Comparison of ENCODE assay signal across 8 cellular contexts in the genomic region with DNA sequence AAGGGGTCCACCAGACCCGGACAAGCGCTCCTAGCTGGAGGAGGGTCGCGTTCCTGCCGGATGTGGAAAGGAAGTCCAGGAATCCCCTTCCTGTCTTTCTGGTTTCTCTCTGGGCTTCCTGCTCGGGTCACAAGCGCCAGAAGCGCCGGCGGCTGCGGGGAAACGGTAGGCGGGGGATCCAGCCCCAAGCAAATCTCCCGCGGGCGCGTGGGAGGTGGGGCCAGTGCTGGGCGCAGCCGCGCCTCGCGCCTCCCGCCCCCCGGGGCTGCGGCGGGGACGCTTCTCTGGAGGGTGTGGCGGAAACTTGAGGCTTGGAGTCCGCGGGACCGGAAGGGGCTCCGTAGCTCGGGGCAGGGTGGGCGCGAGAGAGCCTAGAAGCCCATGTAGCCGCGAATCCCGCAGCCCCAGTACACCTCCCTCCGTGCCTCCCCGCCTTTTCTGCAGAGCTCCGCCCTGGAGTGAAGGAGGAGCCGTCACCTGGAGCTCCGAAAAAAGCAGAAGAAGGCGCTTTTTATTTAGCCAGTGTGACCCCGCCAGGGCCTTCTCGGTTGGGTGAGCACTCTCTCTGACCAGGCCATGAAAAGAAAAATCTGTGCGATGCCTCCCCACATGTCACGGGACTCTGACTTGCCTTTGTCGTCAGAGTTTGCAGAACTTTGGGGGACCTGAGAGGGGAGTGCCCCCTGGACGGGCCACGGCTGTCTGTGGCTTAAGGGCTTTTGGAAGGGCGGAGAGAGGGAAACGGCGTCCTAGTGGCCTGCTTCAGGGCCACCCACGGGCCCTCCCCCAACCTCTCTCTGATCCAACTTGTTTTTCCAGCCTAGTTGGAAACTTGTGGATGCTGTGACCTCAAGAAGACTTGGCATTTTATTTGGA. TPM values are rescaled to one million over a fixed set of nuclear protein-coding genes. Genes with fewer than 3 reads are reported as not detected.
DNase-seq lines count a peak whose midpoint lies in the region; ATAC-seq, FAIRE-seq and TF ChIP-seq lines count a peak whose summit lies in the region.

No MANE protein-coding gene starts in this region.

- peak; percentile 56 for ATAC-seq in GM21737 (IDR thresholded peaks at IDR 0.05; ENCODE audit: unreplicated experiment)

- H3K27ac ChIP-seq in neutrophil = peak overlapping the region; percentile 90

- no peaks in the 10 kb centered on the region for H3K36me3 ChIP-seq in neutrophil

- H3K9me3 ChIP-seq in neutrophil = no peaks in the 10 kb centered on the region

- no peak for FAIRE-seq in frontal cortex (lab: Jason Lieb, UNC)

- in situ Hi-C loops in KBM-7 (cut with MboI; ENCODE audit: low pct_unique_long_range_greater_than_20kb, low sequenced_read_pairs) = no loop called here

- peak overlapping the region; percentile 75 to 85 for H3K4me3 ChIP-seq in neutrophil (ENCODE audit: low read depth in 1 of 2, low read length in 1 of 2)

- no peak for TF ChIP-seq CTCF in neutrophil (IDR thresholded peaks at IDR 0.05)

- DNase-seq in Daoy (ENCODE audit: low read depth) = peak; percentile 71
- peak; percentile 98 for DNase-seq in KBM-7
- DNase-seq in SHP77 treated with DMSO at 0.1 percent for 48 hours (lab: John Stamatoyannopoulos, UW) = peak; percentile 22
- DNase-seq in activated gamma-delta T cell treated with Interleukin-2 at 50 U/mL for 16 hours = peak; percentile 91
- peak; percentile 65 to 81 for DNase-seq in frontal cortex (ENCODE audit: low spot score in 2 of 2)
- peak; percentile 38 for DNase-seq in superior temporal gyrus (ENCODE audit: extremely low spot score)

- no peaks in the 10 kb centered on the region for H3K27me3 ChIP-seq in neutrophil

- H3K4me1 ChIP-seq in neutrophil (ENCODE audit: control insufficient read depth in 1 of 2, insufficient read depth in 1 of 2, low read depth in 1 of 2, low read length in 1 of 2) = peaks cover 50 to 55% of the 10 kb centered on the region in 2 experiments

RNA-seq across cellular contexts. Expression of a gene that starts 21.4 kb away (rescaled TPM):
- 0.34 and 0.39 TPM in 2 replicates for total RNA-seq in Daoy (2014; rRNA removed; shearing (Covaris generic))
- 15.5 TPM for total RNA-seq in frontal cortex

RNA-seq across cellular contexts. Expression of a gene that starts 40.3 kb away (rescaled TPM):
- not detected in 2 replicates for total RNA-seq in Daoy (2014; rRNA removed; shearing (Covaris generic))
- total RNA-seq in frontal cortex = not detected

Comparison
In these comparisons a context has a peak if more than half of its experiments do, and no peak if none do; other contexts are left out.
1. Peak in every context shown above with its lines: DNase-seq, ATAC-seq, H3K4me3 ChIP-seq and H3K27ac ChIP-seq.
2. DNase-seq: peak in every context shown above with its lines; median percentile 98 in KBM-7; 91 in activated gamma-delta T cell treated with Interleukin-2 at 50 U/mL for 16 hours; 73 in frontal cortex; 71 in Daoy; 38 in superior temporal gyrus; 22 in SHP77 treated with DMSO at 0.1 percent for 48 hours.
3. RNA of a gene that starts 21.4 kb away (total RNA-seq): 15.5 TPM in frontal cortex (single experiment); 0.34 to 0.39 TPM in Daoy; every median in the first group is over 10 times any median in the second.